17 cellular contexts compared by ENCODE assay signal in the genomic region with DNA sequence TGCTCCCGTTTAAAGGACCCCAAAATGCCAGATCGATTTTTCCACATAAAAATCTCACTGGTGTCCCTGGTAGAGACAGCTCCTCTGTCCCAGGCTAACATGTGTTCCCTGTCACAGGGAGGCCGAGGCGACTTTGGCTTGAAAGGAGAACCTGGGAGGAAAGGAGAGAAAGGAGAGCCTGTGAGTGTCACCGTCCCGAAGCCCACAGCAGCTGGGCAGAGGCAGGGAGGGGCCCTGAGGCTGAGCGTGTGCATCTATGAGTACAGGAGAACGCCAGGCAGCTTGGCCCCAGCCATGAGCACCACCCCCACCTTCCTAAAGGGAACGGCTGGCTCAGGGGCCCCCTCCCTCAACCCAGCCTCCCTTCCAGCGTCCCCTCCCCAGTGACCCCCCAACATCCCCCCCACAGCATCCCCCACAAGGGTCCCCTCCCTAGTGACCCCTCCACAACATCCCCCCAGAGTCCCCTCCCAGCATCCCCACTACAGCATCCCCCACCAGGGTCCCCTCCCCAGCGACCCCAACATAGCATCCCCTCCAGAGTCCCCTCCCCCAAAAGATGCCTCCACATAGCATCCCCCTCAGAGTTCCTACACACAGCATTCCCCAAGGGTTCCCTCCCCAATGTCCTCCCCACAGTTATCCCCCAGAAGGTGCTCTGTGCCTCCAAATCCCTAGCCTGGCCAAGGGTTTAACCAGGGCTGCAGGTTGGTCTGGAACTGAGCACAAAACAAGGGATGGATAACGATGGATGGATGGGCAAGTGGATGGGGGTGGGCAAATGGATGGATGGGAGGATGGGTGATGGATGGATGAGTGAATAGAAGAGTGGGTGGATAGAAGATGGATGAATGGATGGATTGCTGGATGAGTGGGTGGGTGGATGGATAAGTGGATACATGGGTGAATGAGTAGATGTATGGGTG. TPM values are rescaled to one million over a fixed set of nuclear protein-coding genes. Genes with fewer than 3 reads are reported as not detected.
DNase-seq lines count a peak whose midpoint lies in the region; ATAC-seq and TF ChIP-seq lines count a peak whose summit lies in the region.
"Had no signal": no experiment of that assay in that cellular context is flagged by ENCODE, and none has a peak within 500 bp of the region (broad histone marks: within the 10 kb centered on the region; RNA-seq: fewer than 3 reads in every experiment).

No MANE protein-coding gene starts in this region.

- no peak for ATAC-seq in activated naive CD8-positive, alpha-beta T cell treated with anti-CD3 and anti-CD28 coated beads, Interleukin-2, amount 50 U/mL, for 24 hours
- ATAC-seq in left colon (no peak), HG03175 (IDR thresholded peaks at IDR 0.05; ENCODE audit: unreplicated experiment) (no peak)
- ATAC-seq: stimulated activated naive CD8-positive, alpha-beta T cell treated with anti-CD3 and anti-CD28 coated beads, Interleukin-15, Interleukin-2, amounts not matched to agents 100 U/mL and 50 U/mL, for 24 hours; WTC11 had no signal

- H3K4me3 ChIP-seq in adrenal gland, result no peak overlapping the region
- no peak overlapping the region for H3K4me3 ChIP-seq in tibial artery
- H3K4me3 ChIP-seq: skin epidermis had no signal

- DNase-seq in activated naive CD8-positive, alpha-beta T cell treated with anti-CD3 and anti-CD28 coated beads, Interleukin-2, amount 50 U/mL, for 24 hours, result no peak
- DNase-seq in activated naive CD8-positive, alpha-beta T cell treated with anti-CD3 and anti-CD28 coated beads for 36 hours, result no peak
- DNase-seq in adrenal gland (peak in 4 of 7 donors; percentile 3 to 10 (median 8)), left colon (peak; percentile 0 to 18), tibial artery (peak; percentile 11 to 54), NOMO-1 treated with DMSO at 0.1 percent for 48 hours (lab: John Stamatoyannopoulos, UW; ENCODE audit: unreplicated experiment) (no peak), HEK293T (ENCODE audit: extremely low spot score) (no peak)
- DNase-seq: Caco-2; HCEC 1CT; NCI-H1048; NCI-H774; nucleus accumbens; stimulated activated naive CD8-positive, alpha-beta T cell treated with anti-CD3 and anti-CD28 coated beads, Interleukin-15, Interleukin-2, amounts not matched to agents 100 U/mL and 50 U/mL, for 24 hours had no signal

- POLR2A ChIA-PET in HEK293T (lab: Yijun Ruan, JAX), result no interaction called here

- no peak for TF ChIP-seq POLR2A in adrenal gland (IDR thresholded peaks at IDR 0.05)

- no peaks in the 10 kb centered on the region for H3K4me1 Mint-ChIP-seq in activated naive CD8-positive, alpha-beta T cell treated with anti-CD3 and anti-CD28 coated beads, Interleukin-2, amount 50 U/mL, for 24 hours
- no peaks in the 10 kb centered on the region for H3K4me1 Mint-ChIP-seq in activated naive CD8-positive, alpha-beta T cell treated with anti-CD3 and anti-CD28 coated beads for 36 hours
- H3K4me1 Mint-ChIP-seq: WTC11 had no signal

- 87 to 90% (median 89%) methylated on average over 9 to 12 of the region's 12 CpGs for WGBS in adrenal gland, 4 donors

- H3K9me3 ChIP-seq in adrenal gland (replicated peaks in 1 of 3) (no peaks in the 10 kb centered on the region), tibial artery (no peaks in the 10 kb centered on the region)
- H3K9me3 ChIP-seq: Caco-2 had no signal

- intact Hi-C loops in adrenal gland (cut with DNase I), result no loop called here
- intact Hi-C loops in left colon (cut with DNase I, micrococcal nuclease), result loop anchor here in 1 of 2 donors (10.0 kb wide), 1 partner anchor 138 kb away; a partner anchor contains a TSS
- intact Hi-C loops in tibial artery (cut with DNase I; ENCODE audit: low total_unique reads), result loop anchor here (10.0 kb wide), 1 partner anchor 128 kb away; no protein-coding TSS in a partner anchor

- no peaks in the 10 kb centered on the region for H3K9me3 Mint-ChIP-seq in activated naive CD8-positive, alpha-beta T cell treated with anti-CD3 and anti-CD28 coated beads, Interleukin-2, amount 50 U/mL, for 24 hours
- no peaks in the 10 kb centered on the region for H3K9me3 Mint-ChIP-seq in activated naive CD8-positive, alpha-beta T cell treated with anti-CD3 and anti-CD28 coated beads for 36 hours
- H3K9me3 Mint-ChIP-seq: mesothelial cell of epicardium, WTC11 had no signal

- no peak overlapping the region for H3K4me3 Mint-ChIP-seq in activated naive CD8-positive, alpha-beta T cell treated with anti-CD3 and anti-CD28 coated beads, Interleukin-2, amount 50 U/mL, for 24 hours
- H3K4me3 Mint-ChIP-seq in activated naive CD8-positive, alpha-beta T cell treated with anti-CD3 and anti-CD28 coated beads for 36 hours, result no peak overlapping the region
- H3K4me3 Mint-ChIP-seq: mesothelial cell of epicardium, WTC11 had no signal

- CTCF ChIA-PET in HEK293T (lab: Yijun Ruan, JAX), result interaction anchor here (0.7 kb wide), 1 partner anchor 93 kb away, joined by 3 read pairs; no protein-coding TSS in a partner anchor

- H3K36me3 ChIP-seq in adrenal gland (replicated peaks in 1 of 2) (peaks cover 0 to 36% of the 10 kb centered on the region in 2 donors), tibial artery (peaks cover 91 to 100% (median 92%) of the 10 kb centered on the region in 3 donors)

- H3K27ac ChIP-seq in adrenal gland (no peak overlapping the region), tibial artery (no peak overlapping the region)

- H3K27me3 Mint-ChIP-seq in activated naive CD8-positive, alpha-beta T cell treated with anti-CD3 and anti-CD28 coated beads, Interleukin-2, amount 50 U/mL, for 24 hours, result no peaks in the 10 kb centered on the region
- H3K27me3 Mint-ChIP-seq in activated naive CD8-positive, alpha-beta T cell treated with anti-CD3 and anti-CD28 coated beads for 36 hours, result no peaks in the 10 kb centered on the region

- peak overlapping the region; percentile 12 for H3K27ac Mint-ChIP-seq in activated naive CD8-positive, alpha-beta T cell treated with anti-CD3 and anti-CD28 coated beads, Interleukin-2, amount 50 U/mL, for 24 hours
- no peak overlapping the region for H3K27ac Mint-ChIP-seq in activated naive CD8-positive, alpha-beta T cell treated with anti-CD3 and anti-CD28 coated beads for 36 hours
- H3K27ac Mint-ChIP-seq: WTC11 had no signal

- H3K27me3 ChIP-seq in adrenal gland (no peaks in the 10 kb centered on the region), tibial artery (no peaks in the 10 kb centered on the region)

- no peak for TF ChIP-seq CTCF in adrenal gland (IDR thresholded peaks at IDR 0.05)
- TF ChIP-seq CTCF in tibial artery (IDR thresholded peaks at IDR 0.05), result no peak

- H3K36me3 Mint-ChIP-seq in activated naive CD8-positive, alpha-beta T cell treated with anti-CD3 and anti-CD28 coated beads, Interleukin-2, amount 50 U/mL, for 24 hours (ENCODE audit: low read depth), result no peaks in the 10 kb centered on the region
- no peaks in the 10 kb centered on the region for H3K36me3 Mint-ChIP-seq in activated naive CD8-positive, alpha-beta T cell treated with anti-CD3 and anti-CD28 coated beads for 36 hours

- H3K4me1 ChIP-seq in adrenal gland (replicated peaks in 1 of 2) (no peaks in the 10 kb centered on the region), tibial artery (no peaks in the 10 kb centered on the region)
- H3K4me1 ChIP-seq: Caco-2 had no signal

TF ChIP-seq in HEK293T, 16 proteins besides CTCF, POLR2A, EP300 and RAD21:
- TF ChIP-seq, protein P1, sequence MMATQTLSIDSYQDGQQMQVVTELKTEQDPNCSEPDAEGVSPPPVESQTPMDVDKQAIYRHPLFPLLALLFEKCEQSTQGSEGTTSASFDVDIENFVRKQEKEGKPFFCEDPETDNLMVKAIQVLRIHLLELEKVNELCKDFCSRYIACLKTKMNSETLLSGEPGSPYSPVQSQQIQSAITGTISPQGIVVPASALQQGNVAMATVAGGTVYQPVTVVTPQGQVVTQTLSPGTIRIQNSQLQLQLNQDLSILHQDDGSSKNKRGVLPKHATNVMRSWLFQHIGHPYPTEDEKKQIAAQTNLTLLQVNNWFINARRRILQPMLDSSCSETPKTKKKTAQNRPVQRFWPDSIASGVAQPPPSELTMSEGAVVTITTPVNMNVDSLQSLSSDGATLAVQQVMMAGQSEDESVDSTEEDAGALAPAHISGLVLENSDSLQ (IDR thresholded peaks at IDR 0.05), result no peak
- no peak for TF ChIP-seq FOXK2 (IDR thresholded peaks at IDR 0.05)

RNA-seq across cellular contexts. Expression of a gene that starts 25.1 kb away (rescaled TPM):
- total RNA-seq in activated naive CD8-positive, alpha-beta T cell treated with anti-CD3 and anti-CD28 coated beads for 36 hours, result 10 to 100 TPM; 16.0 to 16.5 TPM
- total RNA-seq in adrenal gland (100 to 1,000 TPM in 7 of 8 donors, 10 to 100 TPM in 1; 80.3 to 335 (median 181) TPM), left colon (100 to 1,000 TPM in 1 of 2 donors, 10 to 100 TPM in 1; 65.5 to 193 TPM)
- 100 to 1,000 TPM in 2 of 3 donors, 10 to 100 TPM in 1; 19.0 to 543 (median 246) TPM for polyA plus RNA-seq in adrenal gland

RNA-seq across cellular contexts. Expression of a gene that starts 32.4 kb away (rescaled TPM):
- under 1 TPM in 1 of 2 experiments, not detected in 1; 0.43 TPM for total RNA-seq in activated naive CD8-positive, alpha-beta T cell treated with anti-CD3 and anti-CD28 coated beads for 36 hours
- total RNA-seq in adrenal gland (1 to 10 TPM in 4 of 8 donors, under 1 TPM in 2, not detected in 2; 0.36 to 2.1 (median 1.8) TPM), left colon (under 1 TPM; 0.22 to 0.52 TPM)
- polyA plus RNA-seq in adrenal gland, result 10 to 100 TPM in 2 of 3 donors, under 1 TPM in 1; 0.20 to 16.8 (median 11.4) TPM

Comparison
In these comparisons a context has a peak if more than half of its experiments do, and no peak if none do; other contexts are left out.
1. DNase-seq: peak in adrenal gland (4 of 7), left colon (2 of 2) and tibial artery (2 of 2); none in activated naive CD8-positive, alpha-beta T cell treated with anti-CD3 and anti-CD28 coated beads, Interleukin-2, amount 50 U/mL, for 24 hours (single experiment), activated naive CD8-positive, alpha-beta T cell treated with anti-CD3 and anti-CD28 coated beads for 36 hours (single experiment), NOMO-1 treated with DMSO at 0.1 percent for 48 hours (single experiment) and HEK293T (single experiment).